Comparison of ENCODE assay signal across 20 cellular contexts in the genomic region with DNA sequence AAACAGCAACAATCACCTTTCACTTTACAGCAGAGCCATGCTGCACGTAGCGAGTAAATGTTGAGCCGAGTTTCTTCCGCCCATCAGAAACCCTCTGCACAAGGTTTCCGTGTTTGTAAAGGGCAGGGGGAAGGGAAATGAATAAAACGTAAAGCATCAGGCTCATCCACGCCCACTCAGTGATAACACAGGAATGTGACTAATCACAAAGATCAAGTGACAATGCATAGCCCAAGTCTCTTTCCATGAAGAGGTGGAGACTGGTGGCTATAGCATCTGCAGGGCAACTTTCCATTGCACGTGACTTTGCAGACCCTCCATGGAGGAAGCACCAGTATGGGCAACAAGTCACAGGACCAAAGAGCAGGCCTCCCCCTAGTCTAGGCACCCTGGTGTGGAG. TPM values are rescaled to one million over a fixed set of nuclear protein-coding genes. Genes with fewer than 3 reads are reported as not detected.
DNase-seq lines count a peak whose midpoint lies in the region; ATAC-seq and TF ChIP-seq lines count a peak whose summit lies in the region.
"Had no signal": no experiment of that assay in that cellular context is flagged by ENCODE, and none has a peak within 500 bp of the region (broad histone marks: within the 10 kb centered on the region; RNA-seq: fewer than 3 reads in every experiment).

No MANE protein-coding gene starts in this region.

- H3K18ac ChIP-seq in mesendoderm (ENCODE audit: low read length), result no peak overlapping the region

- no peak for DNase-seq in activated CD4-positive, CD25-positive, alpha-beta regulatory T cell (lab: John Stamatoyannopoulos, UW)
- DNase-seq in COLO829 (ENCODE audit: low spot score), result peak; percentile 42
- DNase-seq in WTC11 (ENCODE audit: low spot score), result no peak
- DNase-seq in mesendoderm, result peak; percentile 92
- DNase-seq in HuH-7 (ENCODE audit: low spot score), result no peak
- DNase-seq in OCI-M2 (lab: John Stamatoyannopoulos, UW; ENCODE audit: unreplicated experiment), result no peak
- DNase-seq: 8988T; activated CD4-positive, alpha-beta T cell treated with anti-CD3 and anti-CD28 coated beads for 1 hour; DMS153; effector CD4-positive, alpha-beta T cell; NCI-H1092 treated with DMSO at 0.1 percent for 48 hours; NCI-H2081 treated with DMSO at 0.1 percent for 48 hours; NCI-H526 treated with DMSO at 0.1 percent for 48 hours; SHP77; sigmoid colon had no signal

- H3K4ac ChIP-seq in mesendoderm (ENCODE audit: low read depth, low read length), result no peak overlapping the region

- H4K8ac ChIP-seq in mesendoderm (ENCODE audit: low read depth, low read length), result no peak overlapping the region

- no peak overlapping the region for H2BK15ac ChIP-seq in mesendoderm (replicated peaks; ENCODE audit: low read depth)

- CTCF ChIA-PET in WTC11 (lab: Charles Lee), result no interaction called here

- H3K27ac Mint-ChIP-seq in WTC11, result peak overlapping the region; percentile 64
- H3K27ac Mint-ChIP-seq: T-helper 1 cell treated with Interleukin-12 subunit alpha and Interleukin-12 subunit beta and Interleukin-4 antibody, amounts not matched to agents 30 μg/mL and 1 μg/mL, for 36 hours had no signal

- no CpG with 5 or more reads among the region's 8 CpGs for WGBS in mesendoderm (ENCODE audit: extremely low coverage, insufficient coverage, low lambda C conversion rate)

- no peaks in the 10 kb centered on the region for H3K27me3 Mint-ChIP-seq in WTC11 (ENCODE audit: low read depth)

- no peaks in the 10 kb centered on the region for H3K27me3 ChIP-seq in mesendoderm (ENCODE audit: insufficient read depth, low read length, poor library complexity)
- H3K27me3 ChIP-seq: cardiac muscle cell, sigmoid colon had no signal

- no peak overlapping the region for H4K5ac ChIP-seq in mesendoderm (ENCODE audit: low read length)

- H3K4me2 ChIP-seq in mesendoderm (ENCODE audit: low read length), result peak overlapping the region; percentile 5

- no peak overlapping the region for H2BK5ac ChIP-seq in mesendoderm (ENCODE audit: low read length)

- peaks cover 41% of the 10 kb centered on the region for H3K36me3 Mint-ChIP-seq in WTC11

- H3K56ac ChIP-seq in mesendoderm (ENCODE audit: low read length), result no peak overlapping the region

- no peak overlapping the region for H3K23ac ChIP-seq in mesendoderm (ENCODE audit: low read length)

- H3K4me1 Mint-ChIP-seq in WTC11, result peaks cover 38% of the 10 kb centered on the region

- H3K4me1 ChIP-seq in mesendoderm (ENCODE audit: control insufficient read depth, low read depth, low read length), result peaks cover 9% of the 10 kb centered on the region
- H3K4me1 ChIP-seq: sigmoid colon had no signal

- H3K4me3 ChIP-seq in mesendoderm (ENCODE audit: low read length), result no peak overlapping the region
- H3K4me3 ChIP-seq: cardiac muscle cell, sigmoid colon, thoracic aorta had no signal

- no peak overlapping the region for H3K27ac ChIP-seq in mesendoderm (ENCODE audit: low read depth, low read length)
- H3K27ac ChIP-seq: cardiac muscle cell, sigmoid colon, thoracic aorta had no signal

- peaks cover 17% of the 10 kb centered on the region for H3K79me1 ChIP-seq in mesendoderm (ENCODE audit: low read length)

- no peak overlapping the region for H3K4me3 Mint-ChIP-seq in WTC11
- H3K4me3 Mint-ChIP-seq: T-helper 1 cell treated with Interleukin-12 subunit alpha and Interleukin-12 subunit beta and Interleukin-4 antibody, amounts not matched to agents 30 μg/mL and 1 μg/mL, for 36 hours had no signal

- POLR2A ChIA-PET in WTC11 (lab: Charles Lee), result no interaction called here

- no peak for TF ChIP-seq CTCF in WTC11 (IDR thresholded peaks at IDR 0.05)

- ATAC-seq in activated CD4-positive, CD25-positive, alpha-beta regulatory T cell treated with anti-CD3 and anti-CD28 coated beads, Interleukin-2, amount 50 U/mL, for 24 hours, result peak; percentile 83 to 89
- ATAC-seq in WTC11 (no peak; the same call in 1 of the 2 replicates), HG03095 (IDR thresholded peaks at IDR 0.05; ENCODE audit: unreplicated experiment) (no peak)

- H3K36me3 ChIP-seq in mesendoderm (ENCODE audit: control insufficient read depth, insufficient read depth, low read length), result peaks cover 7% of the 10 kb centered on the region
- H3K36me3 ChIP-seq: cardiac muscle cell had no signal

- H3K9me3 Mint-ChIP-seq in WTC11, result peaks cover 10% of the 10 kb centered on the region

- no peak overlapping the region for H3K9ac ChIP-seq in mesendoderm (ENCODE audit: low read length)

- H3K79me2 ChIP-seq in mesendoderm (ENCODE audit: control insufficient read depth, insufficient read depth, low read length), result peaks cover 4% of the 10 kb centered on the region

- H2BK120ac ChIP-seq in mesendoderm (ENCODE audit: low read depth, low read length), result no peak overlapping the region

- no peak overlapping the region for H2AK5ac ChIP-seq in mesendoderm (ENCODE audit: low read length)

TF ChIP-seq in WTC11, 78 proteins besides CTCF, POLR2A, EP300 and RAD21 (continues in another document):
- TF ChIP-seq JAZF1 (CRISPR knock-in tag; IDR thresholded peaks at IDR 0.05), result no peak
- TF ChIP-seq MAX (CRISPR knock-in tag; IDR thresholded peaks at IDR 0.05), result no peak
- no peak for TF ChIP-seq ESRRA (CRISPR knock-in tag; IDR thresholded peaks at IDR 0.05; ENCODE audit: borderline replicate concordance)
- TF ChIP-seq ZBTB43 (CRISPR knock-in tag; IDR thresholded peaks at IDR 0.05), result no peak
- no peak for TF ChIP-seq NR3C1 (CRISPR knock-in tag; conservative IDR thresholded peaks at IDR 0.05; ENCODE audit: low read depth)
- TF ChIP-seq ZNF671 (CRISPR knock-in tag; IDR thresholded peaks at IDR 0.05), result no peak
- no peak for TF ChIP-seq GTF2I (CRISPR knock-in tag; conservative IDR thresholded peaks at IDR 0.05)
- no peak for TF ChIP-seq TEAD4 (CRISPR knock-in tag; IDR thresholded peaks at IDR 0.05)
- no peak for TF ChIP-seq RORB (CRISPR knock-in tag; IDR thresholded peaks at IDR 0.05)
- TF ChIP-seq IRF1 (CRISPR knock-in tag; IDR thresholded peaks at IDR 0.05), result no peak
- TF ChIP-seq, protein P1, sequence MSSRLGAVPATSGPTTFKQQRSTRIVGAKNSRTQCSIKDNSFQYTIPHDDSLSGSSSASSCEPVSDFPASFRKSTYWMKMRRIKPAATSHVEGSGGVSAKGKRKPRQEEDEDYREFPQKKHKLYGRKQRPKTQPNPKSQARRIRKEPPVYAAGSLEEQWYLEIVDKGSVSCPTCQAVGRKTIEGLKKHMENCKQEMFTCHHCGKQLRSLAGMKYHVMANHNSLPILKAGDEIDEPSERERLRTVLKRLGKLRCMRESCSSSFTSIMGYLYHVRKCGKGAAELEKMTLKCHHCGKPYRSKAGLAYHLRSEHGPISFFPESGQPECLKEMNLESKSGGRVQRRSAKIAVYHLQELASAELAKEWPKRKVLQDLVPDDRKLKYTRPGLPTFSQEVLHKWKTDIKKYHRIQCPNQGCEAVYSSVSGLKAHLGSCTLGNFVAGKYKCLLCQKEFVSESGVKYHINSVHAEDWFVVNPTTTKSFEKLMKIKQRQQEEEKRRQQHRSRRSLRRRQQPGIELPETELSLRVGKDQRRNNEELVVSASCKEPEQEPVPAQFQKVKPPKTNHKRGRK (CRISPR knock-in tag; IDR thresholded peaks at IDR 0.05; ENCODE audit: borderline replicate concordance), result no peak
- TF ChIP-seq ZNF281 (CRISPR knock-in tag; IDR thresholded peaks at IDR 0.05), result no peak

RNA-seq across cellular contexts. Expression of gene CAMSAP1, which starts 56.6 kb away (rescaled TPM):
- total RNA-seq in WTC11 (2021), result 33.5 to 40.5 TPM (median 35.8 TPM) in 3 replicates
- 24.8 TPM for polyA plus RNA-seq in mesendoderm (2013, experiment 1 of 2)
- 24.2 TPM for polyA plus RNA-seq in mesendoderm (2013, experiment 2 of 2)

Comparison
In these comparisons a context has a peak if more than half of its experiments do, and no peak if none do; other contexts are left out.
1. ATAC-seq: peak in activated CD4-positive, CD25-positive, alpha-beta regulatory T cell treated with anti-CD3 and anti-CD28 coated beads, Interleukin-2, amount 50 U/mL, for 24 hours (2 of 2); none in WTC11 (single experiment) and HG03095 (single experiment).
2. DNase-seq: peak in COLO829 (single experiment) and mesendoderm (single experiment); none in activated CD4-positive, CD25-positive, alpha-beta regulatory T cell (0 of 4), WTC11 (single experiment), HuH-7 (single experiment) and OCI-M2 (single experiment).